ENCODE assay signal across 27 cellular contexts in genomic region chr4:55951191-55951922, GRCh38. TPM values are rescaled to one million over a fixed set of nuclear protein-coding genes. Genes with fewer than 3 reads are reported as not detected.
A peak's percentile ranks its signal among the peaks of the same experiment; 100 is the strongest.
DNase-seq lines count a peak whose midpoint lies in the region; ATAC-seq and TF ChIP-seq lines count a peak whose summit lies in the region.
"Had no signal": no experiment of that assay in that cellular context is flagged by ENCODE, and none has a peak within 500 bp of the region (broad histone marks: within the 10 kb centered on the region; RNA-seq: fewer than 3 reads in every experiment).

No MANE protein-coding gene starts in this region.

- CTCF ChIA-PET in PC-3 (lab: Charles Lee): no interaction called here

- H3K27me3 ChIP-seq in ACC112 (ENCODE audit: insufficient read depth, low read length) (no peaks in the 10 kb centered on the region), PC-3 (ENCODE audit: low read length) (no peaks in the 10 kb centered on the region), Peyer's patch (no peaks in the 10 kb centered on the region)
- no peaks in the 10 kb centered on the region for H3K27me3 ChIP-seq in CD4-positive, CD25-positive, alpha-beta regulatory T cell (ENCODE audit: control insufficient read depth, insufficient read depth, low read length)
- H3K27me3 ChIP-seq: esophagus muscularis mucosa, foreskin keratinocyte, heart left ventricle, right atrium auricular region, upper lobe of right lung had no signal

- no peaks in the 10 kb centered on the region for H3K9me3 Mint-ChIP-seq in CD4-positive, CD25-positive, alpha-beta regulatory T cell
- no peaks in the 10 kb centered on the region for H3K9me3 Mint-ChIP-seq in natural killer cell
- H3K9me3 Mint-ChIP-seq: activated naive CD4-positive, alpha-beta T cell treated with anti-CD3 and anti-CD28 coated beads, Interleukin-2, amount 50 U/mL, for 72 hours; activated T-helper 1 cell treated with anti-CD3 and anti-CD28 coated beads, Interleukin-12 subunit alpha, Interleukin-12 subunit beta, Interleukin-2, Interleukin-4 antibody, amounts not matched to agents 30 ng/mL and 10 ng/mL and 1 ng/mL, durations not matched to agents 14 hours and 24 hours and 36 hours; mesothelial cell of epicardium; naive thymus-derived CD8-positive, alpha-beta T cell had no signal

- H3K4me2 ChIP-seq in PC-3 (ENCODE audit: low read length): peak overlapping the region; percentile 96; the same call in 1 of the 2 replicates

- H3K4me3 ChIP-seq in ACC112 (ENCODE audit: low read depth, low read length) (peak overlapping the region; percentile 94; the same call in 1 of the 2 replicates), PC-3 (ENCODE audit: low read length) (no peak overlapping the region), coronary artery (no peak overlapping the region), Peyer's patch (no peak overlapping the region)
- no peak overlapping the region for H3K4me3 ChIP-seq in CD4-positive, CD25-positive, alpha-beta regulatory T cell (ENCODE audit: low read depth, low read length)
- H3K4me3 ChIP-seq: esophagus muscularis mucosa, heart left ventricle, right atrium auricular region, SK-N-MC, upper lobe of right lung had no signal

- peaks cover 4% of the 10 kb centered on the region for H3F3A ChIP-seq in PC-3 (ENCODE audit: low read length, unreplicated experiment)

- H3K36me3 Mint-ChIP-seq in CD4-positive, CD25-positive, alpha-beta regulatory T cell: peaks cover 23% of the 10 kb centered on the region
- peaks cover 7% of the 10 kb centered on the region for H3K36me3 Mint-ChIP-seq in natural killer cell

- H3K27me3 Mint-ChIP-seq in CD4-positive, CD25-positive, alpha-beta regulatory T cell: no peaks in the 10 kb centered on the region
- H3K27me3 Mint-ChIP-seq in natural killer cell (ENCODE audit: low read depth in 2 of 2): no peaks in the 10 kb centered on the region
- H3K27me3 Mint-ChIP-seq: naive thymus-derived CD8-positive, alpha-beta T cell had no signal

- H3K9me2 ChIP-seq in PC-3 (replicated peaks; ENCODE audit: low read length): no peaks in the 10 kb centered on the region

- intact Hi-C loops in PC-3 (cut with micrococcal nuclease) (no loop called here), natural killer cell (cut with micrococcal nuclease) (no loop called here)

- H3K4me1 ChIP-seq in ACC112 (ENCODE audit: control insufficient read depth, insufficient read depth, low read length, unreplicated experiment) (peaks cover 17% of the 10 kb centered on the region), PC-3 (ENCODE audit: insufficient read depth, low read length) (peaks cover 30% of the 10 kb centered on the region), Peyer's patch (peaks cover 0 to 18% (median 2%) of the 10 kb centered on the region in 4 donors)
- H3K4me1 ChIP-seq in CD4-positive, CD25-positive, alpha-beta regulatory T cell (ENCODE audit: control insufficient read depth, insufficient read depth, low read length, poor library complexity, severe bottlenecking): peaks cover 34% of the 10 kb centered on the region
- H3K4me1 ChIP-seq: foreskin keratinocyte had no signal

- ATAC-seq in CD4-positive, CD25-positive, alpha-beta regulatory T cell (ENCODE audit: low read depth in 2 of 2): no peak
- no peak for ATAC-seq in PC-3
- no peak for ATAC-seq in natural killer cell
- ATAC-seq: activated naive CD4-positive, alpha-beta T cell treated with anti-CD3 and anti-CD28 coated beads, Interleukin-2, amount 50 U/mL, for 72 hours; foreskin keratinocyte; heart left ventricle; naive thymus-derived CD8-positive, alpha-beta T cell; upper lobe of right lung had no signal

- H3K4me1 Mint-ChIP-seq in CD4-positive, CD25-positive, alpha-beta regulatory T cell: peaks cover 26 to 59% (median 41%) of the 10 kb centered on the region in 4 donors
- peaks cover 26 to 29% of the 10 kb centered on the region in 2 donors for H3K4me1 Mint-ChIP-seq in natural killer cell

- H2AFZ ChIP-seq in ACC112 (ENCODE audit: low read length, unreplicated experiment): no peak overlapping the region
- no peak overlapping the region for H2AFZ ChIP-seq in PC-3 (ENCODE audit: low read length)

- DNase-seq in CD4-positive, CD25-positive, alpha-beta regulatory T cell: no peak
- no peak for DNase-seq in PC-3
- no peak for DNase-seq in natural killer cell
- DNase-seq in coronary artery (ENCODE audit: low spot score): no peak
- DNase-seq in Peyer's patch: no peak
- no peak for DNase-seq in superior temporal gyrus (ENCODE audit: extremely low spot score)
- DNase-seq: activated CD4-positive, alpha-beta T cell treated with anti-CD3 and anti-CD28 coated beads for 4 hours; activated CD8-positive, alpha-beta memory T cell treated with anti-CD3 and anti-CD28 coated beads for 24 hours; aorta; caudate nucleus; foreskin keratinocyte; heart left ventricle; kidney; naive thymus-derived CD8-positive, alpha-beta T cell; NCI-H2029; NCI-H226; stimulated activated CD4-positive, alpha-beta T cell treated with anti-CD3 and anti-CD28 coated beads, Interleukin-2, amount 100 ng/mL, for 24 hours; substantia nigra; upper lobe of right lung had no signal

- H3K9me3 ChIP-seq in CD4-positive, CD25-positive, alpha-beta regulatory T cell (ENCODE audit: control insufficient read depth in 2 of 2, low read length in 2 of 2): no peaks in the 10 kb centered on the region
- H3K9me3 ChIP-seq in PC-3 (ENCODE audit: low read length): no peaks in the 10 kb centered on the region
- H3K9me3 ChIP-seq in Peyer's patch: no peaks in the 10 kb centered on the region
- H3K9me3 ChIP-seq: esophagus muscularis mucosa, heart left ventricle, right atrium auricular region, upper lobe of right lung had no signal

- H3K79me2 ChIP-seq in ACC112 (ENCODE audit: control insufficient read depth, insufficient read depth, low read length, unreplicated experiment) (peaks cover 39% of the 10 kb centered on the region), PC-3 (ENCODE audit: low read length) (peaks cover 33% of the 10 kb centered on the region)

- no peak overlapping the region for H3K27ac Mint-ChIP-seq in CD4-positive, CD25-positive, alpha-beta regulatory T cell
- H3K27ac Mint-ChIP-seq in natural killer cell: peak overlapping the region in 1 of 2 donors; percentile 95
- H3K27ac Mint-ChIP-seq: activated naive CD4-positive, alpha-beta T cell treated with anti-CD3 and anti-CD28 coated beads, Interleukin-2, amount 50 U/mL, for 72 hours; mesothelial cell of epicardium had no signal

- TF ChIP-seq POLR2A in Peyer's patch (IDR thresholded peaks at IDR 0.05): no peak

- POLR2A ChIA-PET in PC-3 (lab: Charles Lee; ENCODE audit: unreplicated experiment): no interaction called here

- H3K36me3 ChIP-seq in ACC112 (ENCODE audit: insufficient read depth, low read length) (peaks cover 6% of the 10 kb centered on the region), PC-3 (ENCODE audit: low read depth, low read length) (peaks cover 26% of the 10 kb centered on the region), Peyer's patch (peaks cover 0 to 31% (median 0%) of the 10 kb centered on the region in 3 donors)
- peaks cover 37% of the 10 kb centered on the region for H3K36me3 ChIP-seq in CD4-positive, CD25-positive, alpha-beta regulatory T cell (ENCODE audit: control insufficient read depth, insufficient read depth, low read length)
- H3K36me3 ChIP-seq: right atrium auricular region had no signal

- H3K9ac ChIP-seq in PC-3 (ENCODE audit: low read length): no peak overlapping the region

- no peaks in the 10 kb centered on the region for H4K20me1 ChIP-seq in PC-3 (ENCODE audit: low read length)

- no TSS peak for BruUV-seq in PC-3 (replicated peaks; lab: Mats Ljungman, UMichigan)

- no peak for TF ChIP-seq CTCF in PC-3 (conservative IDR thresholded peaks at IDR 0.05; ENCODE audit: low read depth, low read length)
- no peak for TF ChIP-seq CTCF in natural killer cell (IDR thresholded peaks at IDR 0.05)
- TF ChIP-seq CTCF in coronary artery (IDR thresholded peaks at IDR 0.05): no peak
- TF ChIP-seq CTCF in Peyer's patch (IDR thresholded peaks at IDR 0.05): no peak

- peak overlapping the region in 2 of 4 donors; percentile 43 to 100 for H3K4me3 Mint-ChIP-seq in CD4-positive, CD25-positive, alpha-beta regulatory T cell
- peak overlapping the region; percentile 32 for H3K4me3 Mint-ChIP-seq in natural killer cell
- H3K4me3 Mint-ChIP-seq: mesothelial cell of epicardium; naive thymus-derived CD8-positive, alpha-beta T cell had no signal

- no peak overlapping the region for H3K27ac ChIP-seq in ACC112 (ENCODE audit: low read depth, low read length)
- H3K27ac ChIP-seq in CD4-positive, CD25-positive, alpha-beta regulatory T cell (ENCODE audit: insufficient read depth, low read length, poor library complexity, severe bottlenecking): peak overlapping the region; percentile 94
- no peak overlapping the region for H3K27ac ChIP-seq in PC-3 (ENCODE audit: low read length)
- H3K27ac ChIP-seq in coronary artery: no peak overlapping the region
- H3K27ac ChIP-seq in Peyer's patch: no peak overlapping the region
- H3K27ac ChIP-seq: C4-2B, esophagus muscularis mucosa, foreskin keratinocyte, right atrium auricular region, SK-N-MC, upper lobe of right lung had no signal

RNA-seq across cellular contexts. Expression of gene CEP135, which starts 2.6 kb away (rescaled TPM):
- total RNA-seq in CD4-positive, CD25-positive, alpha-beta regulatory T cell: 23.9 TPM
- polyA plus RNA-seq in CD4-positive, CD25-positive, alpha-beta regulatory T cell: 10 to 100 TPM in 3 of 4 donors, 1 to 10 TPM in 1; 9.3 to 13.6 (median 10.4) TPM
- 14.8 and 19.1 TPM in 2 replicates for total RNA-seq in PC-3 (2014; rRNA removed)
- 10 to 100 TPM; 18.7 to 24.4 (median 19.9) TPM for total RNA-seq in natural killer cell
- total RNA-seq in Peyer's patch: 10 to 100 TPM in 2 of 4 donors, 1 to 10 TPM in 2; 6.3 to 28.1 (median 9.3) TPM
